17 cellular contexts compared by ENCODE assay signal in genomic region chr16:49860593-49860992, GRCh38. TPM values are rescaled to one million over a fixed set of nuclear protein-coding genes. Genes with fewer than 3 reads are reported as not detected.
DNase-seq lines count a peak whose midpoint lies in the region; TF ChIP-seq lines count a peak whose summit lies in the region.
"Had no signal": no experiment of that assay in that cellular context is flagged by ENCODE, and none has a peak within 500 bp of the region (broad histone marks: within the 10 kb centered on the region; RNA-seq: fewer than 3 reads in every experiment).

No MANE protein-coding gene starts in this region.

- H3K9ac ChIP-seq in MM.1S (ENCODE audit: low read length): no peak overlapping the region

- H3K27me3 ChIP-seq in A673 (replicated peaks; ENCODE audit: insufficient read depth, low read depth, low read length, poor library complexity) (no peaks in the 10 kb centered on the region), MM.1S (replicated peaks; ENCODE audit: insufficient read depth, low read length) (peaks cover 34% of the 10 kb centered on the region), osteoblast (ENCODE audit: insufficient read depth, low read length) (peaks cover 14% of the 10 kb centered on the region)

- H3K4me3 ChIP-seq in A673 (ENCODE audit: low read depth, low read length, poor library complexity, severe bottlenecking) (no peak overlapping the region), MM.1S (ENCODE audit: low read length) (no peak overlapping the region), osteoblast (ENCODE audit: insufficient read depth, low read length) (no peak overlapping the region)
- H3K4me3 ChIP-seq: A549, GM23338 had no signal

- H3K36me3 Mint-ChIP-seq in nephron (ENCODE audit: low read depth): no peaks in the 10 kb centered on the region
- H3K36me3 Mint-ChIP-seq: CD4-positive, alpha-beta memory T cell had no signal

- POLR2A ChIA-PET in A673 (lab: Charles Lee; ENCODE audit: low non-redundant PET) (no interaction called here), HEK293T (lab: Yijun Ruan, JAX) (no interaction called here)

- CTCF ChIA-PET in A673 (lab: Charles Lee) (no interaction called here), HEK293T (lab: Yijun Ruan, JAX) (no interaction called here)

- intact Hi-C loops in A673 (cut with micrococcal nuclease; ENCODE audit: unreplicated experiment): no loop called here

- H3K4me1 ChIP-seq in A673 (ENCODE audit: insufficient read depth, low read length, poor library complexity, severe bottlenecking) (peaks cover 17% of the 10 kb centered on the region), MM.1S (ENCODE audit: low read length) (no peaks in the 10 kb centered on the region), osteoblast (ENCODE audit: insufficient read depth, low read length) (peaks cover 4% of the 10 kb centered on the region)

- no peaks in the 10 kb centered on the region for H3K79me2 ChIP-seq in MM.1S (ENCODE audit: low read length)
- no peaks in the 10 kb centered on the region for H3K79me2 ChIP-seq in osteoblast (ENCODE audit: insufficient read depth, low read length)

- H3K36me3 ChIP-seq in A673 (ENCODE audit: insufficient read depth, low read length, poor library complexity, severe bottlenecking) (no peaks in the 10 kb centered on the region), MM.1S (replicated peaks; ENCODE audit: insufficient read depth, low read length) (no peaks in the 10 kb centered on the region), osteoblast (ENCODE audit: insufficient read depth, low read length) (no peaks in the 10 kb centered on the region)

- H3K27ac ChIP-seq in A673 (ENCODE audit: low read depth, low read length, poor library complexity, severe bottlenecking): no peak overlapping the region
- no peak overlapping the region for H3K27ac ChIP-seq in MM.1S (ENCODE audit: low read length)
- H3K27ac ChIP-seq in osteoblast (ENCODE audit: low read depth, low read length): no peak overlapping the region
- H3K27ac ChIP-seq: A549 had no signal

- peak overlapping the region; percentile 49 to 81 (median 76) for H3K27ac Mint-ChIP-seq in nephron
- H3K27ac Mint-ChIP-seq: CD4-positive, alpha-beta memory T cell; GM23338; H9 had no signal

- BruUV-seq in A673 (replicated peaks; lab: Mats Ljungman, UMichigan): no TSS peak

- H3K4me1 Mint-ChIP-seq in nephron: peaks cover 27% of the 10 kb centered on the region

- H3K27me3 Mint-ChIP-seq in nephron (ENCODE audit: low read depth): peaks cover 7% of the 10 kb centered on the region

- peak overlapping the region in 2 of 3 experiments; percentile 33 to 56 for H3K4me3 Mint-ChIP-seq in nephron
- H3K4me3 Mint-ChIP-seq: GM23338, H9 had no signal

- H4K20me1 ChIP-seq in MM.1S (ENCODE audit: insufficient read depth, low read length): no peaks in the 10 kb centered on the region
- no peaks in the 10 kb centered on the region for H4K20me1 ChIP-seq in osteoblast (ENCODE audit: insufficient read depth, low read length)

- no peak overlapping the region for H3K4me2 ChIP-seq in MM.1S (ENCODE audit: low read depth, low read length)
- no peak overlapping the region for H3K4me2 ChIP-seq in osteoblast (ENCODE audit: insufficient read depth, low read length)
- H3K4me2 ChIP-seq: A549 had no signal

- TF ChIP-seq CTCF in A673 (conservative IDR thresholded peaks at IDR 0.05; ENCODE audit: low read depth, low read length) (no peak), nephron (IDR thresholded peaks at IDR 0.05; ENCODE audit: unreplicated experiment in 3 of 3) (no peak), MM.1S (IDR thresholded peaks at IDR 0.05; ENCODE audit: low read length) (no peak), osteoblast (IDR thresholded peaks at IDR 0.05; ENCODE audit: extremely low read depth, low read depth, low read length) (no peak)

- H3K9me3 ChIP-seq in A673 (ENCODE audit: low read depth, low read length, poor library complexity, severe bottlenecking): no peaks in the 10 kb centered on the region
- no peaks in the 10 kb centered on the region for H3K9me3 ChIP-seq in MM.1S (replicated peaks; ENCODE audit: insufficient read depth, low read length)
- H3K9me3 ChIP-seq in osteoblast (ENCODE audit: low read depth, low read length): no peaks in the 10 kb centered on the region
- H3K9me3 ChIP-seq: A549 had no signal

- DNase-seq in A673 (ENCODE audit: low spot score): peak; percentile 35
- no peak for DNase-seq in HEK293T (ENCODE audit: extremely low spot score)
- DNase-seq in MM.1S: no peak
- DNase-seq in osteoblast (ENCODE audit: insufficient read length, low spot score, missing footprints): no peak
- no peak for DNase-seq in NCI-H82 (lab: John Stamatoyannopoulos, UW)
- DNase-seq: 8988T; C1 segment of cervical spinal cord; Calu3; CD4-positive, alpha-beta memory T cell; COR-L47; DMS53; DMS79 treated with DMSO at 0.1 percent for 48 hours; GF-D8; H9 had no signal

- no peaks in the 10 kb centered on the region for H3K9me2 ChIP-seq in MM.1S (replicated peaks; ENCODE audit: insufficient read depth, low read length)

- H2AFZ ChIP-seq in MM.1S (ENCODE audit: low read length) (no peak overlapping the region), osteoblast (ENCODE audit: low read length) (no peak overlapping the region)
- H2AFZ ChIP-seq: GM23338 had no signal

- H3K9me3 Mint-ChIP-seq in nephron: no peaks in the 10 kb centered on the region
- H3K9me3 Mint-ChIP-seq: CD4-positive, alpha-beta memory T cell; GM23338; H9 had no signal

- H3F3A ChIP-seq in MM.1S (ENCODE audit: insufficient read depth, low read length): 0 out of 2 replicates have a peak, but pooled peaks cover 3% of the 10 kb centered on the region

TF ChIP-seq in HEK293T, 16 proteins besides CTCF, POLR2A, EP300 and RAD21:
- no peak for TF ChIP-seq ARNT (IDR thresholded peaks at IDR 0.05)
- TF ChIP-seq, protein P1, sequence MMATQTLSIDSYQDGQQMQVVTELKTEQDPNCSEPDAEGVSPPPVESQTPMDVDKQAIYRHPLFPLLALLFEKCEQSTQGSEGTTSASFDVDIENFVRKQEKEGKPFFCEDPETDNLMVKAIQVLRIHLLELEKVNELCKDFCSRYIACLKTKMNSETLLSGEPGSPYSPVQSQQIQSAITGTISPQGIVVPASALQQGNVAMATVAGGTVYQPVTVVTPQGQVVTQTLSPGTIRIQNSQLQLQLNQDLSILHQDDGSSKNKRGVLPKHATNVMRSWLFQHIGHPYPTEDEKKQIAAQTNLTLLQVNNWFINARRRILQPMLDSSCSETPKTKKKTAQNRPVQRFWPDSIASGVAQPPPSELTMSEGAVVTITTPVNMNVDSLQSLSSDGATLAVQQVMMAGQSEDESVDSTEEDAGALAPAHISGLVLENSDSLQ (IDR thresholded peaks at IDR 0.05): peak; percentile 17; the same call in 1 of the 2 replicates

RNA-seq across cellular contexts. Expression of gene ZNF423, which starts 4.7 kb away (rescaled TPM):
- 11.1 and 12.5 TPM in 2 replicates for total RNA-seq in A673 (2021)
- 11.6 and 18.3 TPM in 2 replicates for total RNA-seq in osteoblast
- total RNA-seq: Calu3; CD4-positive, alpha-beta memory T cell had no signal
